11 cellular contexts compared by ENCODE assay signal in genomic region chr3:188489639-188490405, GRCh38.
DNase-seq lines count a peak whose midpoint lies in the region; ATAC-seq and TF ChIP-seq lines count a peak whose summit lies in the region.
"Had no signal": no experiment of that assay in that cellular context is flagged by ENCODE, and none has a peak within 500 bp of the region (broad histone marks: within the 10 kb centered on the region; RNA-seq: fewer than 3 reads in every experiment).

No MANE protein-coding gene starts in this region.

- TF ChIP-seq POLR2A in gastrocnemius medialis (IDR thresholded peaks at IDR 0.05): no peak

- H3K27ac ChIP-seq in gastrocnemius medialis: peak overlapping the region; percentile 14 to 44 (median 30)
- H3K27ac ChIP-seq: left lung, PC-9 had no signal

- peak overlapping the region; percentile 57 for H3K4me3 Mint-ChIP-seq in activated B cell treated with CpG ODN at 0.5 μM for 24 hours
- no peak overlapping the region for H3K4me3 Mint-ChIP-seq in activated T-helper 1 cell treated with anti-CD3 and anti-CD28 coated beads, Interleukin-12 subunit alpha, Interleukin-12 subunit beta, Interleukin-2, Interleukin-4 antibody, amounts not matched to agents 30 ng/mL and 10 ng/mL and 1 ng/mL, durations not matched to agents 14 hours and 24 hours and 36 hours

- DNase-seq in activated B cell treated with CpG ODN at 0.5 μM for 24 hours (no peak), gastrocnemius medialis (no peak), HuH-7.5 (ENCODE audit: low spot score) (no peak), 8988T (no peak)
- DNase-seq in activated T-helper 1 cell treated with anti-CD3 and anti-CD28 coated beads, Interleukin-12 subunit alpha, Interleukin-12 subunit beta, Interleukin-2, Interleukin-4 antibody, amounts not matched to agents 30 ng/mL and 10 ng/mL and 1 ng/mL, durations not matched to agents 14 hours and 24 hours and 36 hours (ENCODE audit: low spot score): no peak
- DNase-seq: left lung had no signal

- ATAC-seq in GM18498 (IDR thresholded peaks at IDR 0.05; ENCODE audit: unreplicated experiment) (peak; percentile 58), HG03342 (IDR thresholded peaks at IDR 0.05; ENCODE audit: unreplicated experiment) (peak; percentile 81), activated B cell treated with CpG ODN at 0.5 μM for 24 hours (ENCODE audit: low read depth) (peak; percentile 88), gastrocnemius medialis (no peak), HG02763 (IDR thresholded peaks at IDR 0.05; ENCODE audit: unreplicated experiment) (no peak)
- ATAC-seq: left lung had no signal

- POLR2A ChIA-PET in activated B cell treated with CpG ODN at 0.5 μM for 24 hours (lab: Charles Lee): interaction anchor here (0.9 to 1.2 kb wide), 2 partner anchors 42 to 51 kb away, joined by 3 read pairs; no protein-coding TSS in a partner anchor

- H3K4me1 ChIP-seq in gastrocnemius medialis: peaks cover 13% of the 10 kb centered on the region in 2 donors
- H3K4me1 ChIP-seq: left lung had no signal

- CTCF ChIA-PET in activated B cell treated with CpG ODN at 0.5 μM for 24 hours (lab: Charles Lee): interaction anchor here (1.6 kb wide), 1 partner anchor 17 kb away, joined by 3 read pairs; no protein-coding TSS in a partner anchor

- H3K27ac Mint-ChIP-seq in activated B cell treated with CpG ODN at 0.5 μM for 24 hours: peak overlapping the region; percentile 84
- H3K27ac Mint-ChIP-seq in activated T-helper 1 cell treated with anti-CD3 and anti-CD28 coated beads, Interleukin-12 subunit alpha, Interleukin-12 subunit beta, Interleukin-2, Interleukin-4 antibody, amounts not matched to agents 30 ng/mL and 10 ng/mL and 1 ng/mL, durations not matched to agents 14 hours and 24 hours and 36 hours: no peak overlapping the region
- H3K27ac Mint-ChIP-seq: progenitor cell of endocrine pancreas had no signal

- H3K36me3 ChIP-seq in gastrocnemius medialis: peaks cover 0 to 4% of the 10 kb centered on the region in 2 donors

- TF ChIP-seq CTCF in activated B cell treated with CpG ODN at 0.5 μM for 24 hours (IDR thresholded peaks at IDR 0.05) (no peak), gastrocnemius medialis (IDR thresholded peaks at IDR 0.05 in 4 of 5, conservative IDR thresholded peaks at IDR 0.05 in 1 of 5) (no peak)

- H3K9me3 ChIP-seq in gastrocnemius medialis: no peaks in the 10 kb centered on the region
- H3K9me3 ChIP-seq: left lung had no signal

- in situ Hi-C loops in gastrocnemius medialis (cut with MboI; ENCODE audit: low sequenced_read_pairs in 4 of 4): no loop called here

- H3K27me3 Mint-ChIP-seq in activated B cell treated with CpG ODN at 0.5 μM for 24 hours: no peaks in the 10 kb centered on the region
- H3K27me3 Mint-ChIP-seq in activated T-helper 1 cell treated with anti-CD3 and anti-CD28 coated beads, Interleukin-12 subunit alpha, Interleukin-12 subunit beta, Interleukin-2, Interleukin-4 antibody, amounts not matched to agents 30 ng/mL and 10 ng/mL and 1 ng/mL, durations not matched to agents 14 hours and 24 hours and 36 hours (ENCODE audit: insufficient read depth): no peaks in the 10 kb centered on the region
- H3K27me3 Mint-ChIP-seq: progenitor cell of endocrine pancreas had no signal

- H3K9me3 Mint-ChIP-seq in activated B cell treated with CpG ODN at 0.5 μM for 24 hours: peaks cover 2% of the 10 kb centered on the region
- no peaks in the 10 kb centered on the region for H3K9me3 Mint-ChIP-seq in activated T-helper 1 cell treated with anti-CD3 and anti-CD28 coated beads, Interleukin-12 subunit alpha, Interleukin-12 subunit beta, Interleukin-2, Interleukin-4 antibody, amounts not matched to agents 30 ng/mL and 10 ng/mL and 1 ng/mL, durations not matched to agents 14 hours and 24 hours and 36 hours

- intact Hi-C loops in activated B cell treated with CpG ODN at 0.5 μM for 24 hours (cut with micrococcal nuclease): loop anchor here (2.0 to 5.0 kb wide), 4 partner anchors 43 to 748 kb away; no protein-coding TSS in a partner anchor
- intact Hi-C loops in gastrocnemius medialis (cut with DNase I; ENCODE audit: low total_unique reads): no loop called here
- intact Hi-C loops in activated T-helper 1 cell treated with anti-CD3 and anti-CD28 coated beads, Interleukin-12 subunit alpha, Interleukin-12 subunit beta, Interleukin-2, Interleukin-4 antibody, amounts not matched to agents 30 ng/mL and 10 ng/mL and 1 ng/mL, durations not matched to agents 14 hours and 24 hours and 36 hours (cut with micrococcal nuclease): no loop called here

- H3K4me3 ChIP-seq in gastrocnemius medialis: no peak overlapping the region
- H3K4me3 ChIP-seq: left lung, PC-9 had no signal

- peaks cover 38% of the 10 kb centered on the region for H3K36me3 Mint-ChIP-seq in activated B cell treated with CpG ODN at 0.5 μM for 24 hours (ENCODE audit: low read depth)
- peaks cover 29% of the 10 kb centered on the region for H3K36me3 Mint-ChIP-seq in activated T-helper 1 cell treated with anti-CD3 and anti-CD28 coated beads, Interleukin-12 subunit alpha, Interleukin-12 subunit beta, Interleukin-2, Interleukin-4 antibody, amounts not matched to agents 30 ng/mL and 10 ng/mL and 1 ng/mL, durations not matched to agents 14 hours and 24 hours and 36 hours (ENCODE audit: low read depth)

- no peaks in the 10 kb centered on the region for H3K27me3 ChIP-seq in gastrocnemius medialis
- H3K27me3 ChIP-seq: left lung had no signal

- peaks cover 48% of the 10 kb centered on the region for H3K4me1 Mint-ChIP-seq in activated B cell treated with CpG ODN at 0.5 μM for 24 hours
- peaks cover 10% of the 10 kb centered on the region for H3K4me1 Mint-ChIP-seq in activated T-helper 1 cell treated with anti-CD3 and anti-CD28 coated beads, Interleukin-12 subunit alpha, Interleukin-12 subunit beta, Interleukin-2, Interleukin-4 antibody, amounts not matched to agents 30 ng/mL and 10 ng/mL and 1 ng/mL, durations not matched to agents 14 hours and 24 hours and 36 hours (ENCODE audit: low read depth)

Comparison
In these comparisons a context has a peak if more than half of its experiments do, and no peak if none do; other contexts are left out.
1. ATAC-seq: peak in GM18498 (single experiment), HG03342 (single experiment) and activated B cell treated with CpG ODN at 0.5 μM for 24 hours (single experiment); none in gastrocnemius medialis (0 of 2) and HG02763 (single experiment).